Comparison of ENCODE assay signal across 16 cellular contexts in the genomic region with DNA sequence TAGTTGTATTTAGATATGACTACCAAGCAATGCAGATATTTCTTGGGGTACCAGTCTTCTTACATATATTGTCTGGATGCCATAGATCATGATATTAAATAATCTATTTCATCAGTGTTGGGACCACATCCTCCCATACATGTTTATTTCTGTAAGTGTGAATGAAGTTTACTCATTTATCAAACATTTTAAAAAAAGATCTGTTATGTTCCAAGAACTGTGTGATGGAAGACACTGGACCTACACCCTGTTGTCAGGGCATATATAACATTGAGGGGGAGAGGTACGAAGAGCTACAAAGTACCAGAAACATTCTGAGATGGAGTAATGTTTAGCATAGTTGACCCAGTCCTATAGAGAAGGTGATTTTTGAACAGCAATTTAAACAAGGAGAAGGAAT. TPM values are rescaled to one million over a fixed set of nuclear protein-coding genes. Genes with fewer than 3 reads are reported as not detected.
A peak's percentile ranks its signal among the peaks of the same experiment; 100 is the strongest.
DNase-seq lines count a peak whose midpoint lies in the region; ATAC-seq and TF ChIP-seq lines count a peak whose summit lies in the region.
"Had no signal": no experiment of that assay in that cellular context is flagged by ENCODE, and none has a peak within 500 bp of the region (broad histone marks: within the 10 kb centered on the region; RNA-seq: fewer than 3 reads in every experiment).

No MANE protein-coding gene starts in this region.

- no peak for DNase-seq in activated naive CD4-positive, alpha-beta T cell treated with anti-CD3 and anti-CD28 coated beads for 36 hours
- DNase-seq in activated naive CD4-positive, alpha-beta T cell (lab: John Stamatoyannopoulos, UW): no peak
- DNase-seq in activated T-helper 1 cell treated with anti-CD3 and anti-CD28 coated beads, Interleukin-12 subunit alpha, Interleukin-12 subunit beta, Interleukin-2, Interleukin-4 antibody, amounts not matched to agents 30 ng/mL and 10 ng/mL and 1 ng/mL, durations not matched to agents 14 hours and 24 hours and 36 hours (ENCODE audit: low spot score): no peak
- no peak for DNase-seq in memory B cell (ENCODE audit: low spot score in 2 of 2)
- DNase-seq in upper lobe of right lung: no peak
- no peak for DNase-seq in NCI-H345 (lab: John Stamatoyannopoulos, UW)
- DNase-seq in dedifferentiated amniotic fluid mesenchymal stem cell (ENCODE audit: extremely low spot score): no peak
- no peak for DNase-seq in SJCRH30
- DNase-seq: activated CD8-positive, alpha-beta memory T cell treated with anti-CD3 and anti-CD28 coated beads, Interleukin-2, amount 50 U/mL, for 4 hours; DMS 273 treated with DMSO at 0.1 percent for 48 hours; dorsolateral prefrontal cortex; left ventricle myocardium inferior; stimulated activated CD8-positive, alpha-beta memory T cell treated with anti-CD3 and anti-CD28 coated beads, Interleukin-4, amount 100 ng/mL, for 48 hours had no signal

- H3K4me1 Mint-ChIP-seq in activated naive CD4-positive, alpha-beta T cell treated with anti-CD3 and anti-CD28 coated beads for 36 hours (ENCODE audit: low read depth): peaks cover 83% of the 10 kb centered on the region
- peaks cover 72% of the 10 kb centered on the region for H3K4me1 Mint-ChIP-seq in activated T-helper 1 cell treated with anti-CD3 and anti-CD28 coated beads, Interleukin-12 subunit alpha, Interleukin-12 subunit beta, Interleukin-2, Interleukin-4 antibody, amounts not matched to agents 30 ng/mL and 10 ng/mL and 1 ng/mL, durations not matched to agents 14 hours and 24 hours and 36 hours (ENCODE audit: low read depth)
- H3K4me1 Mint-ChIP-seq in memory B cell: peaks cover 61% of the 10 kb centered on the region

- H3K9me3 ChIP-seq in upper lobe of right lung (no peaks in the 10 kb centered on the region), SJCRH30 (replicated peaks) (no peaks in the 10 kb centered on the region)
- H3K9me3 ChIP-seq: left ventricle myocardium inferior, right atrium auricular region had no signal

- H3K4me1 ChIP-seq in upper lobe of right lung (peaks cover 78% of the 10 kb centered on the region), SJCRH30 (peaks cover 4% of the 10 kb centered on the region; the same call in 1 of the 2 replicates)

- no peak overlapping the region for H3K4me3 Mint-ChIP-seq in activated naive CD4-positive, alpha-beta T cell treated with anti-CD3 and anti-CD28 coated beads for 36 hours
- no peak overlapping the region for H3K4me3 Mint-ChIP-seq in activated T-helper 1 cell treated with anti-CD3 and anti-CD28 coated beads, Interleukin-12 subunit alpha, Interleukin-12 subunit beta, Interleukin-2, Interleukin-4 antibody, amounts not matched to agents 30 ng/mL and 10 ng/mL and 1 ng/mL, durations not matched to agents 14 hours and 24 hours and 36 hours
- peak overlapping the region; percentile 50 for H3K4me3 Mint-ChIP-seq in memory B cell
- H3K4me3 Mint-ChIP-seq: GM23338, neural crest cell had no signal

- intact Hi-C loops in activated naive CD4-positive, alpha-beta T cell treated with anti-CD3 and anti-CD28 coated beads for 36 hours (cut with micrococcal nuclease): no loop called here
- intact Hi-C loops in activated T-helper 1 cell treated with anti-CD3 and anti-CD28 coated beads, Interleukin-12 subunit alpha, Interleukin-12 subunit beta, Interleukin-2, Interleukin-4 antibody, amounts not matched to agents 30 ng/mL and 10 ng/mL and 1 ng/mL, durations not matched to agents 14 hours and 24 hours and 36 hours (cut with micrococcal nuclease): no loop called here
- intact Hi-C loops in upper lobe of right lung (cut with DNase I): no loop called here

- peak overlapping the region; percentile 72 for H3K27ac Mint-ChIP-seq in activated naive CD4-positive, alpha-beta T cell treated with anti-CD3 and anti-CD28 coated beads for 36 hours
- peak overlapping the region; percentile 51 for H3K27ac Mint-ChIP-seq in activated T-helper 1 cell treated with anti-CD3 and anti-CD28 coated beads, Interleukin-12 subunit alpha, Interleukin-12 subunit beta, Interleukin-2, Interleukin-4 antibody, amounts not matched to agents 30 ng/mL and 10 ng/mL and 1 ng/mL, durations not matched to agents 14 hours and 24 hours and 36 hours
- peak overlapping the region; percentile 83 for H3K27ac Mint-ChIP-seq in memory B cell
- H3K27ac Mint-ChIP-seq: GM23338 had no signal

- no peaks in the 10 kb centered on the region for H3K9me3 Mint-ChIP-seq in activated naive CD4-positive, alpha-beta T cell treated with anti-CD3 and anti-CD28 coated beads for 36 hours
- H3K9me3 Mint-ChIP-seq in activated T-helper 1 cell treated with anti-CD3 and anti-CD28 coated beads, Interleukin-12 subunit alpha, Interleukin-12 subunit beta, Interleukin-2, Interleukin-4 antibody, amounts not matched to agents 30 ng/mL and 10 ng/mL and 1 ng/mL, durations not matched to agents 14 hours and 24 hours and 36 hours: no peaks in the 10 kb centered on the region
- H3K9me3 Mint-ChIP-seq in memory B cell: no peaks in the 10 kb centered on the region
- H3K9me3 Mint-ChIP-seq: GM23338, neural crest cell had no signal

- H3K27me3 ChIP-seq in upper lobe of right lung (no peaks in the 10 kb centered on the region), SJCRH30 (no peaks in the 10 kb centered on the region)
- H3K27me3 ChIP-seq: dorsolateral prefrontal cortex, right atrium auricular region had no signal

- H3K4me3 ChIP-seq in upper lobe of right lung (no peak overlapping the region), SJCRH30 (no peak overlapping the region)
- H3K4me3 ChIP-seq: dorsolateral prefrontal cortex, GM23338, left ventricle myocardium inferior, right atrium auricular region had no signal

- no peak for TF ChIP-seq CTCF in upper lobe of right lung (IDR thresholded peaks at IDR 0.05)

- peak overlapping the region; percentile 28 for H3K27ac ChIP-seq in upper lobe of right lung
- no peak overlapping the region for H3K27ac ChIP-seq in SJCRH30

- no peaks in the 10 kb centered on the region for H3K27me3 Mint-ChIP-seq in activated naive CD4-positive, alpha-beta T cell treated with anti-CD3 and anti-CD28 coated beads for 36 hours (ENCODE audit: low read depth)
- H3K27me3 Mint-ChIP-seq in activated T-helper 1 cell treated with anti-CD3 and anti-CD28 coated beads, Interleukin-12 subunit alpha, Interleukin-12 subunit beta, Interleukin-2, Interleukin-4 antibody, amounts not matched to agents 30 ng/mL and 10 ng/mL and 1 ng/mL, durations not matched to agents 14 hours and 24 hours and 36 hours (ENCODE audit: insufficient read depth): no peaks in the 10 kb centered on the region
- H3K27me3 Mint-ChIP-seq in memory B cell: no peaks in the 10 kb centered on the region

- CTCF ChIA-PET in activated naive CD4-positive, alpha-beta T cell treated with anti-CD3 and anti-CD28 coated beads for 36 hours (lab: Charles Lee): interaction anchor here (0.7 kb wide), 1 partner anchor 13 kb away, joined by 4 read pairs; no protein-coding TSS in a partner anchor

- H3K36me3 ChIP-seq in upper lobe of right lung: peaks cover 10% of the 10 kb centered on the region
- no peaks in the 10 kb centered on the region for H3K36me3 ChIP-seq in SJCRH30

- no peak for ATAC-seq in memory B cell (ENCODE audit: low read depth)
- no peak for ATAC-seq in upper lobe of right lung
- ATAC-seq: GM23338 had no signal

- peaks cover 25% of the 10 kb centered on the region for H3K36me3 Mint-ChIP-seq in activated naive CD4-positive, alpha-beta T cell treated with anti-CD3 and anti-CD28 coated beads for 36 hours (ENCODE audit: low read depth)
- H3K36me3 Mint-ChIP-seq in activated T-helper 1 cell treated with anti-CD3 and anti-CD28 coated beads, Interleukin-12 subunit alpha, Interleukin-12 subunit beta, Interleukin-2, Interleukin-4 antibody, amounts not matched to agents 30 ng/mL and 10 ng/mL and 1 ng/mL, durations not matched to agents 14 hours and 24 hours and 36 hours (ENCODE audit: low read depth): peaks cover 33% of the 10 kb centered on the region
- peaks cover 15% of the 10 kb centered on the region for H3K36me3 Mint-ChIP-seq in memory B cell

RNA-seq across cellular contexts. Expression of a gene that starts 26.6 kb away (rescaled TPM):
- 100 to 1,000 TPM; 387 to 391 TPM for total RNA-seq in activated naive CD4-positive, alpha-beta T cell treated with anti-CD3 and anti-CD28 coated beads for 36 hours
- total RNA-seq in activated T-helper 1 cell treated with anti-CD3 and anti-CD28 coated beads, Interleukin-12 subunit alpha, Interleukin-12 subunit beta, Interleukin-2, Interleukin-4 antibody, amounts not matched to agents 30 ng/mL and 10 ng/mL and 1 ng/mL, durations not matched to agents 14 hours and 24 hours and 36 hours: 295 and 308 TPM in 2 replicates
- 229 TPM for total RNA-seq in upper lobe of right lung
- 72.3 and 90.5 TPM in 2 replicates for total RNA-seq in SJCRH30 (2014; rRNA removed; shearing (Covaris generic))
